Comparison of ENCODE assay signal across 10 cellular contexts in the genomic region with DNA sequence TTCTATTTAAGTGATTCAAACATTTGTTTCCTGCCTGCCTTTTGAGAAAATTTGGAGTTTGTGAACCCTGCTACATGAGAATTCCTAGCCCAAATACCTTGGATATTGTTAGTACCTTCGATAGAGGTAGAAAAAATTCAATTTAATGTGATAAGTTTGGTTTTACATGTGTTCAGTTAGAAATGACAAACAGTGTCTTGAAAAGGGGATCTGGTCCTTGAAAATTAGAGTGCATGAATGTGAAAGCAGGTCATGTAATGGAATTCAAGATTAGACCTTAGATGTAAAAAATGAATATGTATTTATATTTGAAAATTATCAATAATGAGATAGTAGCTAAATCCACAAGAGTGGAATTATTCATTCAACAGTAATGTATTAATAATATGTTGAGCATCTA.
DNase-seq lines count a peak whose midpoint lies in the region; ATAC-seq, FAIRE-seq and TF ChIP-seq lines count a peak whose summit lies in the region.
"Had no signal": no experiment of that assay in that cellular context is flagged by ENCODE, and none has a peak within 500 bp of the region (broad histone marks: within the 10 kb centered on the region; RNA-seq: fewer than 3 reads in every experiment).

No MANE protein-coding gene starts in this region.

- H3K27ac ChIP-seq in GM12878 (ENCODE audit: control insufficient read depth, insufficient read depth) (peak overlapping the region; percentile 75), right lobe of liver (no peak overlapping the region), right atrium auricular region (no peak overlapping the region)
- H3K27ac ChIP-seq: brain microvascular endothelial cell had no signal

- TF ChIP-seq EP300 in GM12878 (IDR thresholded peaks at IDR 0.05; ENCODE audit: borderline replicate concordance in 1 of 2, control insufficient read depth in 1 of 2, low read depth in 2 of 2, low read length in 2 of 2) = no peak

- H3K4me3 ChIP-seq in GM12878 (peak overlapping the region; percentile 13), right lobe of liver (no peak overlapping the region), right atrium auricular region (no peak overlapping the region)

- ATAC-seq in GM18861 (IDR thresholded peaks at IDR 0.05; ENCODE audit: unreplicated experiment) (peak; percentile 4), GM21515 (IDR thresholded peaks at IDR 0.05; ENCODE audit: unreplicated experiment) (peak; percentile 34), HG03095 (IDR thresholded peaks at IDR 0.05; ENCODE audit: unreplicated experiment) (peak; percentile 29), GM12878 (peak; percentile 40), right lobe of liver (no peak)

- peaks cover 38% of the 10 kb centered on the region for H3K4me1 Mint-ChIP-seq in activated CD4-positive, alpha-beta memory T cell treated with anti-CD3 and anti-CD28 coated beads, Interleukin-2, amount 10 ng/mL, durations not matched to agents 7 days and 5 days

- no peak for TF ChIP-seq CTCF in GM12878 (IDR thresholded peaks at IDR 0.05 in 2 of 3, conservative IDR thresholded peaks at IDR 0.05 in 1 of 3; ENCODE audit: control insufficient read depth in 2 of 3, extremely low read depth in 1 of 3, insufficient read depth in 1 of 3, low read depth in 3 of 3, low read length in 3 of 3)
- TF ChIP-seq CTCF in right lobe of liver (IDR thresholded peaks at IDR 0.05) = no peak
- TF ChIP-seq CTCF in right atrium auricular region (IDR thresholded peaks at IDR 0.05) = no peak

- no peaks in the 10 kb centered on the region for H3K9me3 Mint-ChIP-seq in activated CD4-positive, alpha-beta memory T cell treated with anti-CD3 and anti-CD28 coated beads, Interleukin-2, amount 10 ng/mL, durations not matched to agents 7 days and 5 days

- H3K36me3 ChIP-seq in GM12878 (ENCODE audit: control insufficient read depth in 2 of 2, insufficient read depth in 2 of 2, low read length in 1 of 2) = peaks cover 0 to 22% of the 10 kb centered on the region in 2 experiments; a peak in 2 of 4 replicates
- peaks cover 0 to 21% (median 5%) of the 10 kb centered on the region in 4 donors for H3K36me3 ChIP-seq in right lobe of liver
- H3K36me3 ChIP-seq in right atrium auricular region = peaks cover 30% of the 10 kb centered on the region

- CTCF ChIA-PET in GM12878 (lab: Yijun Ruan, JAX) = interaction anchor here (1.0 to 3.5 kb wide), 6 partner anchors 13 to 78 kb away, joined by 3 to 22 read pairs (median 4); no protein-coding TSS in a partner anchor
- CTCF ChIA-PET in activated CD4-positive, alpha-beta memory T cell treated with anti-CD3 and anti-CD28 coated beads, Interleukin-2, amount 10 ng/mL, durations not matched to agents 7 days and 5 days (lab: Charles Lee) = interaction anchor here (2.2 to 5.0 kb wide), 2 partner anchors 11 to 28 kb away, joined by 8 to 61 read pairs; no protein-coding TSS in a partner anchor

- no peak for TF ChIP-seq POLR2A in GM12878 (IDR thresholded peaks at IDR 0.05; ENCODE audit: low read depth, low read length)
- no peak for TF ChIP-seq POLR2A in right lobe of liver (IDR thresholded peaks at IDR 0.05)

- intact Hi-C loops in GM12878 (cut with micrococcal nuclease; ENCODE audit: unreplicated experiment) = loop anchor here (1.0 to 10.0 kb wide), 3 partner anchors 14 to 159 kb away; a partner anchor contains a TSS
- intact Hi-C loops in right lobe of liver (cut with DNase I) = no loop called here

- 0% methylated on average over 1 of the region's 1 CpG for WGBS in GM12878 (ENCODE audit: insufficient coverage, insufficient replicate concordance, low lambda C conversion rate, missing lambda C conversion rate)
- WGBS in right lobe of liver (ENCODE audit: insufficient coverage, low coverage, low lambda C conversion rate, missing lambda C conversion rate) = 86% methylated on average over 1 of the region's 1 CpG

- TF ChIP-seq RAD21 in GM12878 (IDR thresholded peaks at IDR 0.05; ENCODE audit: insufficient read depth, low read depth, low read length) = no peak

- H3K27ac Mint-ChIP-seq in activated CD4-positive, alpha-beta memory T cell treated with anti-CD3 and anti-CD28 coated beads, Interleukin-2, amount 10 ng/mL, durations not matched to agents 7 days and 5 days = no peak overlapping the region

- peaks cover 35% of the 10 kb centered on the region for H3K4me1 ChIP-seq in GM12878 (ENCODE audit: control insufficient read depth, insufficient read depth, low read length)
- H3K4me1 ChIP-seq in right lobe of liver = no peaks in the 10 kb centered on the region
- H3K4me1 ChIP-seq in right atrium auricular region = no peaks in the 10 kb centered on the region

- in situ Hi-C loops in GM12878 (cut with MboI) = no loop called here

- no peak overlapping the region for H3K4me3 Mint-ChIP-seq in activated CD4-positive, alpha-beta memory T cell treated with anti-CD3 and anti-CD28 coated beads, Interleukin-2, amount 10 ng/mL, durations not matched to agents 7 days and 5 days

- no peaks in the 10 kb centered on the region for H3K27me3 Mint-ChIP-seq in activated CD4-positive, alpha-beta memory T cell treated with anti-CD3 and anti-CD28 coated beads, Interleukin-2, amount 10 ng/mL, durations not matched to agents 7 days and 5 days

- no peaks in the 10 kb centered on the region for H3K9me3 ChIP-seq in GM12878 (replicated peaks; ENCODE audit: control insufficient read depth, insufficient read depth, low read length)
- H3K9me3 ChIP-seq in right lobe of liver = no peaks in the 10 kb centered on the region
- no peaks in the 10 kb centered on the region for H3K9me3 ChIP-seq in right atrium auricular region

- POLR2A ChIA-PET in GM12878 (lab: Charles Lee) = interaction anchor here (0.9 to 1.0 kb wide), 2 partner anchors 71 to 78 kb away, joined by 3 read pairs; a partner anchor contains a TSS
- POLR2A ChIA-PET in activated CD4-positive, alpha-beta memory T cell treated with anti-CD3 and anti-CD28 coated beads, Interleukin-2, amount 10 ng/mL, durations not matched to agents 7 days and 5 days (lab: Charles Lee) = interaction anchor here (1.2 kb wide), 1 partner anchor 8 kb away, joined by 3 read pairs; no protein-coding TSS in a partner anchor

- peaks cover 42% of the 10 kb centered on the region for H3K36me3 Mint-ChIP-seq in activated CD4-positive, alpha-beta memory T cell treated with anti-CD3 and anti-CD28 coated beads, Interleukin-2, amount 10 ng/mL, durations not matched to agents 7 days and 5 days (ENCODE audit: low read depth)

- 0 out of 2 replicates have a peak overlapping the region, but pooled peaks have one; percentile 29 for H3K9ac ChIP-seq in GM12878 (ENCODE audit: control insufficient read depth, insufficient read depth, low read length)

- peak overlapping the region; percentile 51 for H3K4me2 ChIP-seq in GM12878 (ENCODE audit: control insufficient read depth, insufficient read depth)

- RAD21 ChIA-PET in GM12878 (lab: Charles Lee; ENCODE audit: unreplicated experiment) = interaction anchor here (1.4 to 2.1 kb wide), 2 partner anchors 68 to 78 kb away, joined by 3 to 7 read pairs; no protein-coding TSS in a partner anchor

- no TSS peak for BruUV-seq in GM12878 (replicated peaks; lab: Mats Ljungman, UMichigan)

- H3K27me3 ChIP-seq in GM12878 (replicated peaks in 1 of 2; ENCODE audit: control insufficient read depth in 2 of 2, insufficient read depth in 2 of 2, low read length in 1 of 2) (no peaks in the 10 kb centered on the region), right lobe of liver (no peaks in the 10 kb centered on the region), right atrium auricular region (no peaks in the 10 kb centered on the region)
- H3K27me3 ChIP-seq: brain microvascular endothelial cell had no signal

- SMC1A ChIA-PET in GM12878 (lab: Charles Lee; ENCODE audit: uncharacterized antibody, unreplicated experiment) = interaction anchor here (0.7 to 4.2 kb wide), 10 partner anchors 9 to 162 kb away, joined by 3 to 15 read pairs (median 4); no protein-coding TSS in a partner anchor

- DNase-seq in GM12878 (ENCODE audit: low read depth, low spot score) (no peak), right lobe of liver (no peak), GM03348 (ENCODE audit: low spot score) (no peak), right atrium auricular region (ENCODE audit: low spot score) (no peak)
- DNase-seq in activated CD4-positive, alpha-beta memory T cell treated with anti-CD3 and anti-CD28 coated beads, Interleukin-2, amount 10 ng/mL, durations not matched to agents 7 days and 5 days = no peak
- DNase-seq: brain microvascular endothelial cell, Calu3 had no signal

- H4K20me1 ChIP-seq in GM12878 (ENCODE audit: control insufficient read depth, insufficient read depth) = no peaks in the 10 kb centered on the region

- H2AFZ ChIP-seq in GM12878 (ENCODE audit: control insufficient read depth, low read depth, low read length) = no peak overlapping the region

- no peaks in the 10 kb centered on the region; the same call in 1 of the 2 replicates for H3K79me2 ChIP-seq in GM12878 (ENCODE audit: control insufficient read depth, insufficient read depth, low read length)

- no peak for FAIRE-seq in GM12878 (lab: Jason Lieb, UNC)

TF ChIP-seq in GM12878, 131 proteins besides CTCF, POLR2A, EP300 and RAD21:
- TF ChIP-seq PAX5 (IDR thresholded peaks at IDR 0.05; ENCODE audit: borderline replicate concordance, low read depth, low read length) (no peak), SPI1 (IDR thresholded peaks at IDR 0.05; ENCODE audit: borderline replicate concordance, insufficient read depth, low read depth, low read length) (peak; percentile 66; the same call in 1 of the 2 replicates)

Comparison
In these comparisons a context has a peak if more than half of its experiments do, and no peak if none do; other contexts are left out.
1. ATAC-seq: peak in GM18861 (single experiment), GM21515 (single experiment), HG03095 (single experiment) and GM12878 (single experiment); none in right lobe of liver (0 of 4).